ENCODE assay signal across 25 cellular contexts in genomic region chr10:42769173-42769572, GRCh38.
"Had no signal": no experiment of that assay in that cellular context is flagged by ENCODE, and none has a peak within 500 bp of the region (broad histone marks: within the 10 kb centered on the region; RNA-seq: fewer than 3 reads in every experiment).

No MANE protein-coding gene starts in this region.

- H3K4me3 Mint-ChIP-seq: activated B cell treated with CpG ODN at 0.5 μM for 24 hours; activated CD4-positive, alpha-beta T cell treated with anti-CD3 and anti-CD28 coated beads for 36 hours; activated T-cell treated with anti-CD3 and anti-CD28 coated beads, Interleukin-2, amount 50 U/mL, for 72 hours; naive thymus-derived CD4-positive, alpha-beta T cell; stimulated activated memory B cell treated with anti-CD40 and anti-IgM and Interleukin-4, amounts not matched to agents 10 μg/mL and 1 μg/mL and 100 μg/mL, for 72 hours; stimulated activated naive CD8-positive, alpha-beta T cell treated with anti-CD3 and anti-CD28 coated beads, Interleukin-15, amount 100 ng/mL, for 72 hours had no signal

- H2AFZ ChIP-seq: parathyroid adenoma had no signal

- H3K79me2 ChIP-seq: parathyroid adenoma had no signal

- H3K36me3 Mint-ChIP-seq: activated naive CD4-positive, alpha-beta T cell treated with anti-CD3 and anti-CD28 coated beads, Interleukin-2, amount 50 U/mL, for 72 hours; stimulated activated memory B cell treated with anti-CD40 and anti-IgM and Interleukin-4, amounts not matched to agents 10 μg/mL and 1 μg/mL and 100 μg/mL, for 72 hours had no signal

- H3K4me3 ChIP-seq: adrenal gland, body of pancreas, psoas muscle, smooth muscle cell, upper lobe of left lung had no signal

- H3K27me3 ChIP-seq: adrenal gland, body of pancreas, upper lobe of left lung had no signal

- FAIRE-seq: colon, keratinocyte had no signal

- H3K9me3 ChIP-seq: adrenal gland, body of pancreas, psoas muscle had no signal

- DNase-seq: activated B cell treated with CpG ODN at 0.5 μM for 24 hours; activated CD4-positive, alpha-beta T cell treated with anti-CD3 and anti-CD28 coated beads for 36 hours; activated naive CD4-positive, alpha-beta T cell; activated T-cell treated with anti-CD3 and anti-CD28 coated beads for 4 hours; activated T-cell treated with anti-CD3 and anti-CD28 coated beads, Interleukin-2, amount 50 U/mL, for 72 hours; effector memory CD4-positive, alpha-beta T cell; hippocampal formation; midbrain; naive thymus-derived CD4-positive, alpha-beta T cell; nucleus accumbens; psoas muscle; stimulated activated CD4-positive, alpha-beta T cell treated with anti-CD3 and anti-CD28 coated beads, Interleukin-1b, Interleukin-23, amount 100 ng/mL, for 48 hours; stimulated activated CD4-positive, alpha-beta T cell treated with anti-CD3 and anti-CD28 coated beads, Interleukin-4, amount 100 ng/mL, for 4 hours; stimulated activated CD8-positive, alpha-beta memory T cell treated with anti-CD3 and anti-CD28 coated beads, Interleukin-4, amount 100 ng/mL, for 48 hours; stimulated activated naive CD8-positive, alpha-beta T cell treated with anti-CD3 and anti-CD28 coated beads, Interleukin-15, amount 100 ng/mL, for 72 hours; substantia nigra had no signal

- H3K27ac Mint-ChIP-seq: activated B cell treated with CpG ODN at 0.5 μM for 24 hours; activated CD4-positive, alpha-beta T cell treated with anti-CD3 and anti-CD28 coated beads for 36 hours; activated naive CD4-positive, alpha-beta T cell treated with anti-CD3 and anti-CD28 coated beads, Interleukin-2, amount 50 U/mL, for 72 hours; activated T-cell treated with anti-CD3 and anti-CD28 coated beads, Interleukin-2, amount 50 U/mL, for 72 hours; naive thymus-derived CD4-positive, alpha-beta T cell; stimulated activated memory B cell treated with anti-CD40 and anti-IgM and Interleukin-4, amounts not matched to agents 10 μg/mL and 1 μg/mL and 100 μg/mL, for 72 hours; stimulated activated naive CD8-positive, alpha-beta T cell treated with anti-CD3 and anti-CD28 coated beads, Interleukin-15, amount 100 ng/mL, for 72 hours had no signal

- H3K4me1 ChIP-seq: adrenal gland, body of pancreas, parathyroid adenoma, psoas muscle, upper lobe of left lung had no signal

- H3K36me3 ChIP-seq: adrenal gland, upper lobe of left lung had no signal

- H3K4me1 Mint-ChIP-seq: activated B cell treated with CpG ODN at 0.5 μM for 24 hours; activated CD4-positive, alpha-beta T cell treated with anti-CD3 and anti-CD28 coated beads for 36 hours; stimulated activated memory B cell treated with anti-CD40 and anti-IgM and Interleukin-4, amounts not matched to agents 10 μg/mL and 1 μg/mL and 100 μg/mL, for 72 hours; stimulated activated naive CD8-positive, alpha-beta T cell treated with anti-CD3 and anti-CD28 coated beads, Interleukin-15, amount 100 ng/mL, for 72 hours had no signal

- H3K27ac ChIP-seq: adrenal gland, body of pancreas, parathyroid adenoma, psoas muscle, upper lobe of left lung had no signal

- H3K4me2 ChIP-seq: smooth muscle cell had no signal

- ATAC-seq: activated CD4-positive, alpha-beta T cell treated with anti-CD3 and anti-CD28 coated beads for 36 hours; activated naive CD4-positive, alpha-beta T cell treated with anti-CD3 and anti-CD28 coated beads, Interleukin-2, amount 50 U/mL, for 72 hours; activated T-cell treated with anti-CD3 and anti-CD28 coated beads, Interleukin-2, amount 50 U/mL, for 72 hours; body of pancreas; naive thymus-derived CD4-positive, alpha-beta T cell; psoas muscle; stimulated activated memory B cell treated with anti-CD40 and anti-IgM and Interleukin-4, amounts not matched to agents 10 μg/mL and 1 μg/mL and 100 μg/mL, for 72 hours; stimulated activated naive CD8-positive, alpha-beta T cell treated with anti-CD3 and anti-CD28 coated beads, Interleukin-15, amount 100 ng/mL, for 72 hours had no signal

- H3K9ac ChIP-seq: parathyroid adenoma had no signal

- H3K9me3 Mint-ChIP-seq: activated B cell treated with CpG ODN at 0.5 μM for 24 hours; activated naive CD4-positive, alpha-beta T cell treated with anti-CD3 and anti-CD28 coated beads, Interleukin-2, amount 50 U/mL, for 72 hours; activated T-cell treated with anti-CD3 and anti-CD28 coated beads, Interleukin-2, amount 50 U/mL, for 72 hours; stimulated activated naive CD8-positive, alpha-beta T cell treated with anti-CD3 and anti-CD28 coated beads, Interleukin-15, amount 100 ng/mL, for 72 hours had no signal
